Comparison of ENCODE assay signal across 11 cellular contexts in genomic region chr20:11178946-11179654, GRCh38.
DNase-seq lines count a peak whose midpoint lies in the region; ATAC-seq, FAIRE-seq and TF ChIP-seq lines count a peak whose summit lies in the region.
"Had no signal": no experiment of that assay in that cellular context is flagged by ENCODE, and none has a peak within 500 bp of the region (broad histone marks: within the 10 kb centered on the region; RNA-seq: fewer than 3 reads in every experiment).

No MANE protein-coding gene starts in this region.

- TF ChIP-seq POLR2A in spleen (IDR thresholded peaks at IDR 0.05) = no peak

- H3K9me3 ChIP-seq in spleen = peaks cover 0 to 15% (median 9%) of the 10 kb centered on the region in 8 donors

- TF ChIP-seq CTCF in spleen (IDR thresholded peaks at IDR 0.05 in 8 of 11, conservative IDR thresholded peaks at IDR 0.05 in 3 of 11) = no peak

- no peaks in the 10 kb centered on the region for H3K4me1 ChIP-seq in spleen
- H3K4me1 ChIP-seq: Caco-2 had no signal

- peak; percentile 97 for FAIRE-seq in RCC 7860 (lab: Jason Lieb, UNC)

- no peaks in the 10 kb centered on the region for H3K27me3 ChIP-seq in spleen (replicated peaks in 1 of 7)

- intact Hi-C loops in spleen (cut with DNase I; ENCODE audit: low total_unique reads) = no loop called here

- ATAC-seq in GM18519 (IDR thresholded peaks at IDR 0.05; ENCODE audit: low FRiP score, unreplicated experiment) (no peak), GM21619 (IDR thresholded peaks at IDR 0.05; ENCODE audit: unreplicated experiment) (no peak)

- H3K36me3 ChIP-seq in spleen = no peaks in the 10 kb centered on the region

- WGBS in spleen, 5 donors = 83 to 96% (median 92%) methylated on average over 3 of the region's 3 CpGs

- H3K27ac ChIP-seq in epithelial cell of prostate (peak overlapping the region; percentile 90), spleen (no peak overlapping the region)

- DNase-seq in EL (peak; percentile 72), RCC 7860 (ENCODE audit: low spot score) (peak; percentile 89), epithelial cell of prostate (ENCODE audit: low read depth, low spot score) (peak; percentile 94), non-pigmented ciliary epithelial cell (ENCODE audit: low read depth) (peak; percentile 79), globus pallidus (ENCODE audit: low spot score) (no peak), spleen (no peak)
- DNase-seq: activated naive CD8-positive, alpha-beta T cell treated with anti-CD3 and anti-CD28 coated beads for 36 hours; Caco-2; kidney had no signal

- H3K4me3 ChIP-seq in spleen = no peak overlapping the region

Comparison
In these comparisons a context has a peak if more than half of its experiments do, and no peak if none do; other contexts are left out.
1. DNase-seq: peak in EL (single experiment), RCC 7860 (single experiment), epithelial cell of prostate (single experiment) and non-pigmented ciliary epithelial cell (single experiment); none in globus pallidus (single experiment) and spleen (single experiment).